Comparison of ENCODE assay signal across 8 cellular contexts in the genomic region with DNA sequence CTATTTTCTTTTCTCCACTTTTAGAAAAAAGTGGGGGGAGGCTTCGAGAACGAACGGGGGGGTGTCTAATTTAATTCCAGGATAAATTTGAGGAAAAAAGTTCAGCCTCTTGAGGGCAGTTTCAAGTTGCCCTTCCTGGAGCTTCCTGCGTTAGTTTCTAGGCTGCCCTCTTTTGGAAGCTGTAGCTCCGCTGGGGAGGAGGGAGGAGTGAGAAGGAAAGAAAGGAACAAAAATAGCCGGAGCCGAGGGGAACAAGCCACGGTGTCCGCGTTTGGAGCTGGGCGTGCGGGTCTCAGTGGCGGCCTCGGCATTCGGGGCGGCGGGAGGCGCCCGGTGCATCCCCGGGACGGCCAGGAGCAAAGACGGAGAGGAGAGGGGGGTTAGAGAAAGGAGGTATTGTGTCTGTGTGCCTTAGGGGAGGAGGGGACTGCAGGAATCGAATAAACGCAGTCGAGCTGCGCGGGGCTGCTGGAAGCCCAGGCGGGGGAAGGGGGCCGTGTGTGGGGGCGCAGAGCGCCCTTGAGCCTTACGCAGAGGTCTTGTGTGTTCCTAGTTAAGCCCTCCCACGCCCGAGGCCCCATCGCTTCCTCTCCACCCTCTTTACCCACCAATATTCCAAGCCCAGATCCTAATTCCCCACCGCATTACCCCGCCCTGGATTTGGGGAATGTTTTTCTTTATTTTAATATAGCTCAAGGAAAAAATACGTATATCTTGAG. TPM values are rescaled to one million over a fixed set of nuclear protein-coding genes. Genes with fewer than 3 reads are reported as not detected.
DNase-seq lines count a peak whose midpoint lies in the region; ATAC-seq and TF ChIP-seq lines count a peak whose summit lies in the region.

No MANE protein-coding gene starts in this region.

- peak overlapping the region; percentile 100 for H3K9ac ChIP-seq in adipocyte (ENCODE audit: low read length)

- H3K27me3 ChIP-seq in H7 (ENCODE audit: control insufficient read depth, insufficient read depth, low read length) (peaks cover 64% of the 10 kb centered on the region), adipocyte (replicated peaks; ENCODE audit: control insufficient read depth, insufficient read depth, low read length) (no peaks in the 10 kb centered on the region)

- H3K9me3 Mint-ChIP-seq in osteocyte (ENCODE audit: unreplicated experiment): no peaks in the 10 kb centered on the region

- peak overlapping the region; percentile 98 for H3K4me3 Mint-ChIP-seq in osteocyte (ENCODE audit: unreplicated experiment)

- H3K4me1 Mint-ChIP-seq in osteocyte (ENCODE audit: unreplicated experiment): peaks cover 20% of the 10 kb centered on the region

- H3K27ac Mint-ChIP-seq in osteocyte (ENCODE audit: unreplicated experiment): peak overlapping the region; percentile 99

- DNase-seq in AG08396 (ENCODE audit: low spot score) (peak; percentile 72), H7 (peak; percentile 88), NCI-H345 treated with DMSO at 0.1 percent for 48 hours (lab: John Stamatoyannopoulos, UW; ENCODE audit: unreplicated experiment) (peak; percentile 80), adipocyte (ENCODE audit: low read depth) (peak; percentile 92), cardiac septum (ENCODE audit: low spot score) (peak; percentile 86), osteocyte (ENCODE audit: extremely low spot score, unreplicated experiment) (no peak)

- no peak for TF ChIP-seq CTCF in osteocyte (IDR thresholded peaks at IDR 0.05)

- no peaks in the 10 kb centered on the region for H3K9me3 ChIP-seq in adipocyte (ENCODE audit: control insufficient read depth, low read length)

- intact Hi-C loops in cardiac septum (cut with DNase I): loop anchor here (2.0 kb wide), 1 partner anchor 269 kb away; no protein-coding TSS in a partner anchor

- ATAC-seq in HG02588 (IDR thresholded peaks at IDR 0.05; ENCODE audit: unreplicated experiment) (no peak), HG03378 (IDR thresholded peaks at IDR 0.05; ENCODE audit: unreplicated experiment) (no peak)

- peaks cover 10% of the 10 kb centered on the region for H3K4me1 ChIP-seq in adipocyte (ENCODE audit: control insufficient read depth, insufficient read depth, low read length)

- peaks cover 3% of the 10 kb centered on the region for H3K36me3 Mint-ChIP-seq in osteocyte (ENCODE audit: unreplicated experiment)

- H3K4me3 ChIP-seq in H7 (ENCODE audit: insufficient read depth, low read depth, low read length) (peak overlapping the region; percentile 74), adipocyte (ENCODE audit: low read length) (peak overlapping the region; percentile 95)

- H3K27me3 Mint-ChIP-seq in osteocyte (ENCODE audit: unreplicated experiment): no peaks in the 10 kb centered on the region

- H3K36me3 ChIP-seq in H7 (replicated peaks; ENCODE audit: control insufficient read depth, insufficient read depth, low read length): no peaks in the 10 kb centered on the region
- no peaks in the 10 kb centered on the region for H3K36me3 ChIP-seq in adipocyte (ENCODE audit: control insufficient read depth, insufficient read depth, low read length, severe bottlenecking)

RNA-seq across cellular contexts. Expression of gene TNRC18, which starts 2.0 kb away (rescaled TPM):
- 44.3 and 61.9 TPM in 2 replicates for total RNA-seq in H7 (2014; rRNA removed; shearing (Covaris generic))
- 40.5 TPM for total RNA-seq in cardiac septum
- 198 and 208 TPM in 2 replicates for total RNA-seq in osteocyte
